ENCODE assay signal across 19 cellular contexts in genomic region chr15:58564967-58565366, GRCh38.
DNase-seq lines count a peak whose midpoint lies in the region; FAIRE-seq and TF ChIP-seq lines count a peak whose summit lies in the region.
"Had no signal": no experiment of that assay in that cellular context is flagged by ENCODE, and none has a peak within 500 bp of the region (broad histone marks: within the 10 kb centered on the region; RNA-seq: fewer than 3 reads in every experiment).

No MANE protein-coding gene starts in this region.

- WGBS in trophoblast cell (ENCODE audit: extremely low coverage, insufficient coverage, insufficient read length), result no CpG with 5 or more reads among the region's 6 CpGs

- peaks cover 2% of the 10 kb centered on the region for H3K27me3 Mint-ChIP-seq in glutamatergic neuron (ENCODE audit: unreplicated experiment)

- no peak overlapping the region for H3K4me2 ChIP-seq in trophoblast cell (ENCODE audit: low read length)

- H3K27ac ChIP-seq in trophoblast cell (ENCODE audit: low read depth, low read length) (no peak overlapping the region), SJCRH30 (no peak overlapping the region)

- H3K9me3 ChIP-seq in trophoblast cell (ENCODE audit: insufficient read depth, low read depth, low read length) (no peaks in the 10 kb centered on the region), SJCRH30 (replicated peaks) (peaks cover 9% of the 10 kb centered on the region)

- no peak overlapping the region for H3K4ac ChIP-seq in trophoblast cell (ENCODE audit: low read depth, low read length)

- no peaks in the 10 kb centered on the region for H3K27me3 ChIP-seq in trophoblast cell (ENCODE audit: insufficient read depth, low read length)
- no peaks in the 10 kb centered on the region for H3K27me3 ChIP-seq in SJCRH30

- H3K4me1 ChIP-seq in trophoblast cell (ENCODE audit: control insufficient read depth in 1 of 2, insufficient read depth in 2 of 2, low read length in 2 of 2), result peaks cover 3% of the 10 kb centered on the region in 2 experiments
- peaks cover 21% of the 10 kb centered on the region for H3K4me1 ChIP-seq in SJCRH30

- FAIRE-seq in D721Med (lab: Jason Lieb, UNC) (peak; percentile 70), urothelium cell line (lab: Jason Lieb, UNC) (no peak)
- FAIRE-seq: H54, HepG2 had no signal

- H3K4me3 Mint-ChIP-seq in glutamatergic neuron (ENCODE audit: unreplicated experiment), result peak overlapping the region; percentile 59
- H3K4me3 Mint-ChIP-seq: B cell; CD8-positive, alpha-beta T cell had no signal

- H4K91ac ChIP-seq in trophoblast cell (ENCODE audit: low read depth, low read length), result no peak overlapping the region

- H3K27ac Mint-ChIP-seq in glutamatergic neuron (ENCODE audit: unreplicated experiment), result no peak overlapping the region
- H3K27ac Mint-ChIP-seq: B cell; CD8-positive, alpha-beta T cell had no signal

- H2BK12ac ChIP-seq in trophoblast cell (ENCODE audit: low read length), result no peak overlapping the region

- TF ChIP-seq CTCF in D721Med (IDR thresholded peaks at IDR 0.05; ENCODE audit: insufficient read depth, missing control alignments) (no peak), glutamatergic neuron (IDR thresholded peaks at IDR 0.05; ENCODE audit: partially characterized antibody, unreplicated experiment) (no peak)

- peaks cover 10% of the 10 kb centered on the region for H3K9me3 Mint-ChIP-seq in glutamatergic neuron (ENCODE audit: unreplicated experiment)
- H3K9me3 Mint-ChIP-seq: CD8-positive, alpha-beta T cell had no signal

- H3K4me3 ChIP-seq in trophoblast cell (ENCODE audit: low read depth, low read length), result no peak overlapping the region
- H3K4me3 ChIP-seq in SJCRH30, result no peak overlapping the region

- no peak overlapping the region for H2AFZ ChIP-seq in trophoblast cell (ENCODE audit: insufficient read depth, low read length, poor library complexity)

- H2BK5ac ChIP-seq in trophoblast cell (ENCODE audit: low read depth, low read length, poor library complexity), result no peak overlapping the region

- H4K12ac ChIP-seq in trophoblast cell (ENCODE audit: low read depth, low read length), result no peak overlapping the region

- H3K79me1 ChIP-seq in trophoblast cell (ENCODE audit: low read length), result peaks cover 2% of the 10 kb centered on the region

- DNase-seq in D721Med (ENCODE audit: insufficient read length, low spot score), result no peak
- peak; percentile 2 for DNase-seq in NCI-H146 treated with DMSO at 0.1 percent for 48 hours (lab: John Stamatoyannopoulos, UW; ENCODE audit: unreplicated experiment)
- peak; percentile 89 for DNase-seq in NCI-H82 (lab: John Stamatoyannopoulos, UW)
- no peak for DNase-seq in glutamatergic neuron
- DNase-seq in NCI-H2227 (lab: John Stamatoyannopoulos, UW; ENCODE audit: unreplicated experiment), result no peak
- DNase-seq in trophoblast cell, result no peak
- no peak for DNase-seq in SJCRH30
- DNase-seq in urothelium cell line (ENCODE audit: low spot score), result no peak
- DNase-seq: ACHN, DMS153, EL, Karpas-422, MM.1S, OCI-M1, RPMI8226 had no signal

- H4K8ac ChIP-seq in trophoblast cell (ENCODE audit: low read depth, low read length), result no peak overlapping the region

- H2BK120ac ChIP-seq in trophoblast cell (ENCODE audit: insufficient read depth, low read length, poor library complexity), result no peak overlapping the region

- H3K18ac ChIP-seq in trophoblast cell (ENCODE audit: low read length), result no peak overlapping the region

- peaks cover 37% of the 10 kb centered on the region for H3K4me1 Mint-ChIP-seq in glutamatergic neuron (ENCODE audit: low read depth, unreplicated experiment)
- H3K4me1 Mint-ChIP-seq: B cell had no signal

- no peak overlapping the region for H3K14ac ChIP-seq in trophoblast cell (ENCODE audit: low read length)

- no peaks in the 10 kb centered on the region for H3K79me2 ChIP-seq in trophoblast cell (ENCODE audit: control insufficient read depth, insufficient read depth, low read length, poor library complexity)

- no peak overlapping the region for H3K9ac ChIP-seq in trophoblast cell (ENCODE audit: low read length)

- H2AK5ac ChIP-seq in trophoblast cell (ENCODE audit: low read length), result no peak overlapping the region

- no peak overlapping the region for H3K23ac ChIP-seq in trophoblast cell (ENCODE audit: low read length)

- H3K36me3 ChIP-seq in trophoblast cell (ENCODE audit: control insufficient read depth in 1 of 2, insufficient read depth in 2 of 2, low read length in 2 of 2), result no peaks in the 10 kb centered on the region
- H3K36me3 ChIP-seq in SJCRH30, result no peaks in the 10 kb centered on the region

- no peaks in the 10 kb centered on the region for H3K36me3 Mint-ChIP-seq in glutamatergic neuron (ENCODE audit: unreplicated experiment)
- H3K36me3 Mint-ChIP-seq: CD8-positive, alpha-beta T cell had no signal

Comparison
In these comparisons a context has a peak if more than half of its experiments do, and no peak if none do; other contexts are left out.
1. DNase-seq: peak in NCI-H146 treated with DMSO at 0.1 percent for 48 hours (single experiment) and NCI-H82 (single experiment); none in D721Med (single experiment), glutamatergic neuron (single experiment), NCI-H2227 (single experiment), trophoblast cell (0 of 2), SJCRH30 (0 of 2) and urothelium cell line (single experiment).